Comparison of ENCODE assay signal across 8 cellular contexts in genomic region chr11:107999759-108000455, GRCh38. TPM values are rescaled to one million over a fixed set of nuclear protein-coding genes. Genes with fewer than 3 reads are reported as not detected.
A peak's percentile ranks its signal among the peaks of the same experiment; 100 is the strongest.
DNase-seq lines count a peak whose midpoint lies in the region; ATAC-seq, FAIRE-seq and TF ChIP-seq lines count a peak whose summit lies in the region.

No MANE protein-coding gene starts in this region.

- H3K27me3 ChIP-seq in small intestine (ENCODE audit: control insufficient read depth in 2 of 2, insufficient read depth in 2 of 2, low read length in 2 of 2) (no peaks in the 10 kb centered on the region), tibial artery (no peaks in the 10 kb centered on the region)

- H3K9me3 ChIP-seq in small intestine (ENCODE audit: control insufficient read depth, low read depth) (no peaks in the 10 kb centered on the region), tibial artery (no peaks in the 10 kb centered on the region)

- TF ChIP-seq CTCF in AG09309 (IDR thresholded peaks at IDR 0.05; ENCODE audit: control insufficient read depth, insufficient read depth, low read depth, low read length, missing control alignments) (peak; percentile 32), GM13976 (IDR thresholded peaks at IDR 0.05; ENCODE audit: borderline replicate concordance, control extremely low read depth, extremely low read depth, insufficient read depth, missing control alignments) (peak; percentile 45), fibroblast of mammary gland (conservative IDR thresholded peaks at IDR 0.05; ENCODE audit: control insufficient read depth, insufficient read depth, low read depth, low read length) (peak; percentile 44), tibial artery (IDR thresholded peaks at IDR 0.05) (peak in 1 of 2 experiments; percentile 6)

- no peak for FAIRE-seq in small intestine (lab: Jason Lieb, UNC)

- H3K36me3 ChIP-seq in small intestine (ENCODE audit: control insufficient read depth in 2 of 2, insufficient read depth in 2 of 2, low read length in 2 of 2) (no peaks in the 10 kb centered on the region), tibial artery (no peaks in the 10 kb centered on the region)

- peak; percentile 84 for ATAC-seq in HG02759 (IDR thresholded peaks at IDR 0.05; ENCODE audit: unreplicated experiment)

- DNase-seq in AG09309 (ENCODE audit: low read depth) (no peak), GM13976 (ENCODE audit: low spot score) (peak; percentile 76), NCI-H1092 treated with DMSO at 0.1 percent for 48 hours (lab: John Stamatoyannopoulos, UW) (peak; percentile 64), UCSD-AML1 (lab: John Stamatoyannopoulos, UW; ENCODE audit: unreplicated experiment) (peak; percentile 21), fibroblast of mammary gland (ENCODE audit: low read depth) (peak; percentile 35), small intestine (peak; percentile 18), tibial artery (no peak)

- H3K4me3 ChIP-seq in AG09309 (ENCODE audit: control insufficient read depth, low read depth, low read length) (no peak overlapping the region), fibroblast of mammary gland (ENCODE audit: control insufficient read depth, low read depth, low read length) (no peak overlapping the region), small intestine (ENCODE audit: low read depth in 1 of 2, low read length in 2 of 2) (no peak overlapping the region), tibial artery (no peak overlapping the region)

- intact Hi-C loops in tibial artery (cut with DNase I; ENCODE audit: low total_unique reads): loop anchor here (10.0 kb wide), 1 partner anchor 435 kb away; the partner anchor contains the start of gene ALKBH8

- in situ Hi-C loops in GM13976 (cut with MboI; ENCODE audit: low sequenced_read_pairs, unreplicated experiment): loop anchor here (25.0 kb wide), 1 partner anchor 662 kb away; the partner anchor contains the start of gene DDX10

- H3K27ac ChIP-seq in small intestine (ENCODE audit: low read depth in 1 of 2, low read length in 1 of 2) (no peak overlapping the region), tibial artery (no peak overlapping the region)

- 33 to 36% (median 33%) methylated on average over 6 of the region's 6 CpGs for WGBS in small intestine, 3 donors

- H3K4me1 ChIP-seq in small intestine (ENCODE audit: control insufficient read depth in 2 of 2, insufficient read depth in 1 of 2, low read depth in 1 of 2, low read length in 1 of 2): no peaks in the 10 kb centered on the region
- no peaks in the 10 kb centered on the region for H3K4me1 ChIP-seq in tibial artery

RNA-seq across cellular contexts. Expression of gene CUL5, which starts 8.8 kb away (rescaled TPM):
- 1 to 10 TPM; 5.7 to 6.3 (median 5.8) TPM for polyA plus RNA-seq in small intestine

Comparison
In these comparisons a context has a peak if more than half of its experiments do, and no peak if none do; other contexts are left out.
1. DNase-seq: peak in GM13976 (single experiment), NCI-H1092 treated with DMSO at 0.1 percent for 48 hours (single experiment), UCSD-AML1 (single experiment), fibroblast of mammary gland (single experiment) and small intestine (single experiment); none in AG09309 (single experiment) and tibial artery (0 of 2).